ENCODE assay signal across 8 cellular contexts in genomic region chr11:87173185-87174039, GRCh38.
DNase-seq lines count a peak whose midpoint lies in the region; ATAC-seq and TF ChIP-seq lines count a peak whose summit lies in the region.

No MANE protein-coding gene starts in this region.

- TF ChIP-seq POLR2A in right lobe of liver (IDR thresholded peaks at IDR 0.05) (no peak), uterus (IDR thresholded peaks at IDR 0.05) (no peak)

- no peaks in the 10 kb centered on the region for H3K27me3 Mint-ChIP-seq in CD4-positive, CD25-positive, alpha-beta regulatory T cell

- TF ChIP-seq CTCF in ascending aorta (IDR thresholded peaks at IDR 0.05) (no peak), right lobe of liver (IDR thresholded peaks at IDR 0.05) (no peak), uterus (IDR thresholded peaks at IDR 0.05) (no peak)

- no peak overlapping the region for H3K4me3 Mint-ChIP-seq in CD4-positive, CD25-positive, alpha-beta regulatory T cell

- H3K4me3 ChIP-seq in CD4-positive, CD25-positive, alpha-beta regulatory T cell (ENCODE audit: low read depth, low read length), result no peak overlapping the region
- no peak overlapping the region for H3K4me3 ChIP-seq in ascending aorta
- no peak overlapping the region for H3K4me3 ChIP-seq in right lobe of liver
- no peak overlapping the region for H3K4me3 ChIP-seq in uterus

- H3K36me3 Mint-ChIP-seq in CD4-positive, CD25-positive, alpha-beta regulatory T cell, result peaks cover 17% of the 10 kb centered on the region

- DNase-seq in CD4-positive, CD25-positive, alpha-beta regulatory T cell, result peak in 1 of 3 donors; percentile 20
- DNase-seq in M059J (ENCODE audit: low read depth) (peak; percentile 94), ascending aorta (ENCODE audit: low spot score in 2 of 2) (no peak), right lobe of liver (no peak), cerebellar cortex (ENCODE audit: low spot score) (no peak), activated T-cell treated with anti-CD3 and anti-CD28 coated beads for 4 hours (no peak), uterus (no peak)

- H3K27ac ChIP-seq in CD4-positive, CD25-positive, alpha-beta regulatory T cell (ENCODE audit: insufficient read depth, low read length, poor library complexity, severe bottlenecking), result no peak overlapping the region
- H3K27ac ChIP-seq in ascending aorta, result peak overlapping the region; percentile 15 to 47
- no peak overlapping the region for H3K27ac ChIP-seq in right lobe of liver
- H3K27ac ChIP-seq in uterus, result peak overlapping the region in 1 of 2 donors; percentile 34

- H3K4me1 Mint-ChIP-seq in CD4-positive, CD25-positive, alpha-beta regulatory T cell, result peaks cover 5 to 20% (median 13%) of the 10 kb centered on the region in 4 donors

- no peaks in the 10 kb centered on the region for H3K4me1 ChIP-seq in CD4-positive, CD25-positive, alpha-beta regulatory T cell (ENCODE audit: control insufficient read depth, insufficient read depth, low read length, poor library complexity, severe bottlenecking)
- peaks cover 0 to 13% of the 10 kb centered on the region in 2 donors for H3K4me1 ChIP-seq in ascending aorta
- H3K4me1 ChIP-seq in right lobe of liver, result peaks cover 0 to 8% (median 1%) of the 10 kb centered on the region in 4 donors
- peaks cover 0 to 8% of the 10 kb centered on the region in 2 donors for H3K4me1 ChIP-seq in uterus

- no peaks in the 10 kb centered on the region for H3K27me3 ChIP-seq in CD4-positive, CD25-positive, alpha-beta regulatory T cell (ENCODE audit: control insufficient read depth, insufficient read depth, low read length)
- H3K27me3 ChIP-seq in ascending aorta (no peaks in the 10 kb centered on the region), right lobe of liver (no peaks in the 10 kb centered on the region), uterus (no peaks in the 10 kb centered on the region)

- no peak overlapping the region for H3K27ac Mint-ChIP-seq in CD4-positive, CD25-positive, alpha-beta regulatory T cell

- H3K9me3 ChIP-seq in CD4-positive, CD25-positive, alpha-beta regulatory T cell (ENCODE audit: control insufficient read depth in 2 of 2, low read length in 2 of 2), result peaks cover 4 to 6% of the 10 kb centered on the region in 2 experiments
- H3K9me3 ChIP-seq in ascending aorta (peaks cover 0 to 3% of the 10 kb centered on the region in 2 donors), right lobe of liver (no peaks in the 10 kb centered on the region), uterus (peaks cover 0 to 5% of the 10 kb centered on the region in 2 donors)

- peaks cover 0 to 18% (median 7%) of the 10 kb centered on the region in 7 donors for H3K9me3 Mint-ChIP-seq in CD4-positive, CD25-positive, alpha-beta regulatory T cell

- peaks cover 3% of the 10 kb centered on the region for H3K36me3 ChIP-seq in CD4-positive, CD25-positive, alpha-beta regulatory T cell (ENCODE audit: control insufficient read depth, insufficient read depth, low read length)
- H3K36me3 ChIP-seq in ascending aorta, result no peaks in the 10 kb centered on the region
- no peaks in the 10 kb centered on the region for H3K36me3 ChIP-seq in right lobe of liver
- no peaks in the 10 kb centered on the region for H3K36me3 ChIP-seq in uterus

- ATAC-seq in CD4-positive, CD25-positive, alpha-beta regulatory T cell (ENCODE audit: low read depth in 2 of 2), result peak; percentile 68 to 77
- ATAC-seq in right lobe of liver (peak; percentile 39 to 97 (median 66)), HG02840 (IDR thresholded peaks at IDR 0.05; ENCODE audit: low FRiP score, unreplicated experiment) (no peak)

- 71% methylated on average over 3 of the region's 3 CpGs for WGBS in right lobe of liver (ENCODE audit: insufficient coverage, low coverage, low lambda C conversion rate, missing lambda C conversion rate)

- intact Hi-C loops in ascending aorta (cut with DNase I) (no loop called here), right lobe of liver (cut with DNase I) (no loop called here), uterus (cut with DNase I; ENCODE audit: low total_unique reads) (no loop called here)

Comparison
In these comparisons a context has a peak if more than half of its experiments do, and no peak if none do; other contexts are left out.
1. H3K27ac ChIP-seq: peak in ascending aorta (2 of 2); none in CD4-positive, CD25-positive, alpha-beta regulatory T cell (single experiment) and right lobe of liver (0 of 3).